In the genomic region with DNA sequence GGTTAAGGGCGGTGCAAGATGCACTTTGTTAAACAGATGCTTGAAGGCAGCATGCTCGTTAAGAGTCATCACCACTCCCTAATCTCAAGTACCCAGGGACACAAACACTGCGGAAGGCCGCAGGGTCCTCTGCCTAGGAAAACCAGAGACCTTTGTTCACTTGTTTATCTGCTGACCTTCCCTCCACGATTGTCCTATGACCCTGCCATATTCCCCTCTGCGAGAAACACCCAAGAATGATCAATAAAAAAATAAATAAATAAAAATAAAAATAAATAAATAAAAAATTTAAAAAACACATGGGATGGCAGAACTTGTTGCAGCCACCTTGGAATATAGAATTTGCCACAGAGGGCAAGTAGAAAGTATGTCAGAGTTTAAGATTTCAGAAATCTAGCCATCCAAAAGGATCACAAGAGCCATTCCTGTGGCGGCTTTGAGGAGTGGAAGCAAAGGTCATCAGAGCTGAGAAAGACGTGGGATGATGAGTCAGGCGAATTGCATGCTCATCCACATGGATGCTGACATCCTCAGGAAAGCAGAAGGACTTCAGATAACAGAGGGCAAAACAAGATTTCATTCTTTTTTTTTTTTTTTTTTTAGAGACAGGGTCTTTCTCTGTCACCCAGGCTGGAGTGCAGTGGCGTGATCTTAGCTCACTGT, we compare ENCODE assay signal across 8 cellular contexts. TPM values are rescaled to one million over a fixed set of nuclear protein-coding genes. Genes with fewer than 3 reads are reported as not detected.
DNase-seq lines count a peak whose midpoint lies in the region; FAIRE-seq and TF ChIP-seq lines count a peak whose summit lies in the region.
"Not testable (repeated sequence)": the region's sequence is repeated elsewhere in the genome, so short reads cannot be mapped to it uniquely, and the experiment has no call there.

No MANE protein-coding gene starts in this region.

- H3K4me1 Mint-ChIP-seq in HFFc6 (ENCODE audit: low read depth), result peaks cover 17% of the 10 kb centered on the region

- intact Hi-C loops in adrenal gland (cut with DNase I), result not testable (repeated sequence)

- H4K12ac ChIP-seq in trophoblast cell (ENCODE audit: low read depth, low read length), result not testable (repeated sequence)

- DNase-seq in ACHN (peak; percentile 41), Caki2 (ENCODE audit: low read depth) (peak; percentile 6), HFFc6 (peak; percentile 8), RCC 7860 (ENCODE audit: low spot score) (peak; percentile 41), adrenal gland (peak; percentile 31 to 72 (median 63)), fibroblast of gingiva (ENCODE audit: low read depth) (peak; percentile 2), hepatic stellate cell (ENCODE audit: low spot score) (peak; percentile 1), trophoblast cell (peak; percentile 21 to 60)

- FAIRE-seq in RCC 7860 (lab: Jason Lieb, UNC), result peak; percentile 77

- not testable (repeated sequence) for H3K14ac ChIP-seq in trophoblast cell (ENCODE audit: low read length)

- not testable (repeated sequence) for H3K4me3 ChIP-seq in adrenal gland; trophoblast cell (ENCODE audit: low read depth, low read length)

- not testable (repeated sequence) for H3K79me1 ChIP-seq in trophoblast cell (ENCODE audit: low read length)

- H3K27ac Mint-ChIP-seq in HFFc6, result peak overlapping the region; percentile 42; the same call in 1 of the 2 replicates

- H3K36me3 Mint-ChIP-seq in HFFc6 (ENCODE audit: low read depth), result not testable (repeated sequence)

- not testable (repeated sequence) for H4K91ac ChIP-seq in trophoblast cell (ENCODE audit: low read depth, low read length)

- peak overlapping the region in 2 of 5 donors; percentile 59 to 68 for H3K27ac ChIP-seq in adrenal gland
- not testable (repeated sequence) for H3K27ac ChIP-seq in trophoblast cell (ENCODE audit: low read depth, low read length)

- H3K23ac ChIP-seq in trophoblast cell (ENCODE audit: low read length), result not testable (repeated sequence)

- not testable (repeated sequence) for H3K18ac ChIP-seq in trophoblast cell (ENCODE audit: low read length)

- H3K4me2 ChIP-seq in trophoblast cell (ENCODE audit: low read length), result not testable (repeated sequence)

- not testable (repeated sequence) for H3K9me3 Mint-ChIP-seq in HFFc6

- not testable (repeated sequence) for H2BK120ac ChIP-seq in trophoblast cell (ENCODE audit: insufficient read depth, low read length, poor library complexity)

- not testable (repeated sequence) for H3K27me3 Mint-ChIP-seq in HFFc6 (ENCODE audit: insufficient read depth)

- in situ Hi-C loops in ACHN (cut with HindIII; ENCODE audit: low pct_ligation_motif_present, low pct_unique_long_range_greater_than_20kb, low sequenced_read_pairs); Caki2 (cut with HindIII; ENCODE audit: low pct_unique_long_range_greater_than_20kb, low sequenced_read_pairs): not testable (repeated sequence)

- H2AFZ ChIP-seq in trophoblast cell (ENCODE audit: insufficient read depth, low read length, poor library complexity), result not testable (repeated sequence)

- TF ChIP-seq CTCF in HFFc6 (IDR thresholded peaks at IDR 0.05), result not testable (repeated sequence)
- peak in 1 of 6 experiments; percentile 3 for TF ChIP-seq CTCF in adrenal gland (IDR thresholded peaks at IDR 0.05)

- not testable (repeated sequence) for TF ChIP-seq POLR2A in adrenal gland (IDR thresholded peaks at IDR 0.05)

- H3K4me3 Mint-ChIP-seq in HFFc6, result not testable (repeated sequence)

- not testable (repeated sequence) for H3K27me3 ChIP-seq in adrenal gland; trophoblast cell (ENCODE audit: insufficient read depth, low read length)

- not testable (repeated sequence) for H2AK5ac ChIP-seq in trophoblast cell (ENCODE audit: low read length)

- not testable (repeated sequence) for H3K9me3 ChIP-seq in adrenal gland (replicated peaks in 1 of 3); trophoblast cell (ENCODE audit: insufficient read depth, low read depth, low read length)

- H2BK12ac ChIP-seq in trophoblast cell (ENCODE audit: low read length), result not testable (repeated sequence)

- H3K79me2 ChIP-seq in trophoblast cell (ENCODE audit: control insufficient read depth, insufficient read depth, low read length, poor library complexity), result not testable (repeated sequence)

- H3K4me1 ChIP-seq in adrenal gland (replicated peaks in 1 of 2); trophoblast cell (ENCODE audit: control insufficient read depth in 1 of 2, insufficient read depth in 2 of 2, low read length in 2 of 2): not testable (repeated sequence)

- WGBS in adrenal gland, 4 donors, result 36 to 53% (median 44%) methylated on average over 9 to 10 of the region's 10 CpGs
- WGBS in trophoblast cell (ENCODE audit: extremely low coverage, insufficient coverage, insufficient read length), result no CpG with 5 or more reads among the region's 10 CpGs

- not testable (repeated sequence) for H3K4ac ChIP-seq in trophoblast cell (ENCODE audit: low read depth, low read length)

- H3K9ac ChIP-seq in trophoblast cell (ENCODE audit: low read length), result not testable (repeated sequence)

- not testable (repeated sequence) for H2BK5ac ChIP-seq in trophoblast cell (ENCODE audit: low read depth, low read length, poor library complexity)

- H3K36me3 ChIP-seq in adrenal gland (replicated peaks in 1 of 2); trophoblast cell (ENCODE audit: control insufficient read depth in 1 of 2, insufficient read depth in 2 of 2, low read length in 2 of 2): not testable (repeated sequence)

- not testable (repeated sequence) for H4K8ac ChIP-seq in trophoblast cell (ENCODE audit: low read depth, low read length)

RNA-seq across cellular contexts. Expression of gene ERV3-1, which starts 27.8 kb away (rescaled TPM):
- total RNA-seq in Caki2 (2014; rRNA removed; shearing (Covaris generic); ENCODE audit: low replicate concordance), result not detected in 2 replicates
- total RNA-seq in HFFc6 (2021; fragmentation: NEBNext Ultra II Directional; extraction: Animal tissue kit (Norgen Biotek cat#: 25700)), result 1 to 10 TPM; 2.4 to 3.5 (median 3.0) TPM
- 100 to 1,000 TPM in 2 of 8 donors, 10 to 100 TPM in 6; 37.6 to 180 (median 68.5) TPM for total RNA-seq in adrenal gland
- polyA plus RNA-seq in adrenal gland, result 10 to 100 TPM in 2 of 3 donors, 1 to 10 TPM in 1; 9.6 to 67.7 (median 18.6) TPM
- 19.1 and 20.0 TPM in 2 replicates for polyA plus RNA-seq in trophoblast cell (2013)

RNA-seq across cellular contexts. Expression of gene ZNF117, which starts 43.4 kb away (rescaled TPM):
- total RNA-seq in Caki2 (2014; rRNA removed; shearing (Covaris generic); ENCODE audit: low replicate concordance), result 0.81 and 1.1 TPM in 2 replicates
- total RNA-seq in HFFc6 (2021; fragmentation: NEBNext Ultra II Directional; extraction: Animal tissue kit (Norgen Biotek cat#: 25700)), result 1 to 10 TPM in 5 of 6 experiments, under 1 TPM in 1; 0.63 to 1.7 (median 1.3) TPM
- total RNA-seq in adrenal gland, result 10 to 100 TPM; 12.0 to 75.5 (median 39.9) TPM
- 10 to 100 TPM; 23.6 to 60.5 (median 29.9) TPM for polyA plus RNA-seq in adrenal gland
- 14.0 and 14.5 TPM in 2 replicates for polyA plus RNA-seq in trophoblast cell (2013)

Comparison
In these comparisons a context has a peak if more than half of its experiments do, and no peak if none do; other contexts are left out.
1. DNase-seq: peak in every context shown above with its lines; median percentile 63 in adrenal gland; 41 in ACHN; 41 in RCC 7860; 40 in trophoblast cell; 8 in HFFc6; 6 in Caki2; 2 in fibroblast of gingiva; 1 in hepatic stellate cell.
2. RNA of gene ERV3-1, which starts 27.8 kb away (total RNA-seq): 37.6 to 180 TPM in adrenal gland; 2.4 to 3.5 TPM in HFFc6 and not detected in Caki2; every median in the first group is over 4 times any median in the second.